In the genomic region with DNA sequence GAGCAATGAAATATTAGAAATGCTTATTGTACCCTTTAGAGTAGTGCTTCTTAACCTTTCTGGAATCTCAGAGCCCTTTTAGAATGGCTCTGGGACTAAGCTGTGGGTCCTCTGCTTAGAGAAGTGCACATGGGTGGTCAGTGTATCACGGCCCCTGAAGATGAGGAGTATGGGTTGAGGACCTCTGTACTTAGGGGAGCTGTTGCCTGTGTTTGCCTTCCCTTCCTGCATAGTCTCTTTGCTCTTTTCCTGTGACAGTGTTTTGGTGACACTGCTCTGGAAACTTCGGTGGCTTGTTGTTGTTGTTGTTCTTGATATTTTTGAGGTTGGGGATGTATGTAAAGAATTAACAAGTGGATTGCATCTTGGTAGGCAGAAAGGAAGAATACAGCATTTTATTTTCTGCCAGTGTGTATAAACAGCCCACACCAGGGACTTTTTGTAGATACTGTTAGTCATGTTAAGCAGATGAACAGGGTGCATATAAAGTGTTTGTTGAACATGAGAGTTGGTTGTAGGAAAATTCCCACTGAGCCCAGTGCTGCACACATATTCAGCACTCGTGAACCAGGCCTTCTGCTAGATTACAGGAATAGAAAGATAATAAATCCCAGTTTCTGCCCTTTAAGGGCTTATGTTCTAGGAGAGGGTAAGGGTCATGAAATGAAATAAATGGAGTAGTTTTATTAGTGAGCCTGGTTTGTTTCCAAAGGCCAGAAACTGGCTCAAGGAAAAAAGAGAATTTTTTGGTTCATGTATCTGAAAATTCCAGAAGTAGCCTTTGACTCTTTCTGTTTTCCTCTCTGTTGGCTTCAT, we compare ENCODE assay signal across 29 cellular contexts.
DNase-seq lines count a peak whose midpoint lies in the region; ATAC-seq and TF ChIP-seq lines count a peak whose summit lies in the region.
"Had no signal": no experiment of that assay in that cellular context is flagged by ENCODE, and none has a peak within 500 bp of the region (broad histone marks: within the 10 kb centered on the region; RNA-seq: fewer than 3 reads in every experiment).

No MANE protein-coding gene starts in this region.

- TF ChIP-seq CTCF in left ventricle myocardium inferior (IDR thresholded peaks at IDR 0.05; ENCODE audit: borderline replicate concordance) = no peak

- H3K9ac ChIP-seq in muscle layer of colon (ENCODE audit: low read length) = no peak overlapping the region

- H3K9me3 ChIP-seq in left ventricle myocardium inferior (replicated peaks) = no peaks in the 10 kb centered on the region
- no peaks in the 10 kb centered on the region for H3K9me3 ChIP-seq in right cardiac atrium (ENCODE audit: control insufficient read depth, low read length)
- H3K9me3 ChIP-seq in muscle layer of colon (ENCODE audit: low read length) = no peaks in the 10 kb centered on the region
- H3K9me3 ChIP-seq in aorta (ENCODE audit: control insufficient read depth, low read length) = no peaks in the 10 kb centered on the region
- H3K9me3 ChIP-seq: body of pancreas, colonic mucosa, left lung, SJSA1, thoracic aorta had no signal

- H3K4me1 Mint-ChIP-seq in central memory CD8-positive, alpha-beta T cell = peaks cover 67% of the 10 kb centered on the region

- H3K27ac ChIP-seq in left ventricle myocardium inferior (replicated peaks) (peak overlapping the region; percentile 2), right cardiac atrium (ENCODE audit: low read length) (no peak overlapping the region), muscle layer of colon (ENCODE audit: low read depth, low read length) (peak overlapping the region; percentile 46), aorta (ENCODE audit: low read depth in 1 of 2, low read length in 2 of 2) (no peak overlapping the region)
- H3K27ac ChIP-seq: body of pancreas, colonic mucosa, SJSA1, thoracic aorta, VCaP had no signal

- H3K9me3 Mint-ChIP-seq in central memory CD8-positive, alpha-beta T cell = peaks cover 3% of the 10 kb centered on the region
- H3K9me3 Mint-ChIP-seq: activated T-cell treated with anti-CD3 and anti-CD28 coated beads, Interleukin-2, amount 50 U/mL, for 4 hours; GM23338 had no signal

- peak overlapping the region; percentile 94 for H3K27ac Mint-ChIP-seq in central memory CD8-positive, alpha-beta T cell (ENCODE audit: low read depth)
- H3K27ac Mint-ChIP-seq: GM23338 had no signal

- intact Hi-C loops in left ventricle myocardium inferior (cut with micrococcal nuclease) = no loop called here
- intact Hi-C loops in right cardiac atrium (cut with DNase I) = no loop called here
- intact Hi-C loops in aorta (cut with DNase I) = no loop called here

- H3K4me1 ChIP-seq in left ventricle myocardium inferior = peaks cover 54% of the 10 kb centered on the region
- H3K4me1 ChIP-seq in right cardiac atrium (ENCODE audit: control insufficient read depth, insufficient read depth, low read length) = peaks cover 5% of the 10 kb centered on the region
- H3K4me1 ChIP-seq in muscle layer of colon (ENCODE audit: insufficient read depth, low read length) = peaks cover 46% of the 10 kb centered on the region
- H3K4me1 ChIP-seq in aorta (ENCODE audit: control insufficient read depth in 1 of 2, insufficient read depth in 2 of 2, low read length in 2 of 2) = peaks cover 1 to 3% of the 10 kb centered on the region in 2 donors
- H3K4me1 ChIP-seq: colonic mucosa, SJSA1 had no signal

- H3K27me3 Mint-ChIP-seq in central memory CD8-positive, alpha-beta T cell = no peaks in the 10 kb centered on the region
- H3K27me3 Mint-ChIP-seq: CD4-positive, CD25-positive, alpha-beta regulatory T cell had no signal

- 63% methylated on average over 3 of the region's 3 CpGs for whole genome bisulfite sequencing in right cardiac atrium
- WGBS in aorta, 2 donors = 84 to 85% methylated on average over 3 of the region's 3 CpGs

- H3K36me3 ChIP-seq in left ventricle myocardium inferior (no peaks in the 10 kb centered on the region), muscle layer of colon (ENCODE audit: insufficient read depth, low read length) (no peaks in the 10 kb centered on the region), aorta (ENCODE audit: control insufficient read depth in 1 of 2, insufficient read depth in 2 of 2, low read length in 1 of 2) (no peaks in the 10 kb centered on the region)
- H3K36me3 ChIP-seq: colonic mucosa, left lung, SJSA1, thoracic aorta had no signal

- no peak overlapping the region for H3K4me3 ChIP-seq in left ventricle myocardium inferior
- H3K4me3 ChIP-seq in right cardiac atrium (ENCODE audit: low read length) = no peak overlapping the region
- no peak overlapping the region for H3K4me3 ChIP-seq in muscle layer of colon (ENCODE audit: low read depth in 1 of 2, low read length in 2 of 2)
- H3K4me3 ChIP-seq in aorta (ENCODE audit: low read length in 2 of 2) = no peak overlapping the region
- H3K4me3 ChIP-seq: body of pancreas, colonic mucosa, GM12878, GM23338, left lung, SJSA1, thoracic aorta had no signal

- peaks cover 9% of the 10 kb centered on the region for H3K36me3 Mint-ChIP-seq in central memory CD8-positive, alpha-beta T cell (ENCODE audit: insufficient read depth)
- H3K36me3 Mint-ChIP-seq: activated naive CD4-positive, alpha-beta T cell treated with anti-CD3 and anti-CD28 coated beads, Interleukin-2, amount 50 U/mL, for 72 hours; CD4-positive, CD25-positive, alpha-beta regulatory T cell had no signal

- DNase-seq in left ventricle myocardium inferior (no peak), right cardiac atrium (no peak), aorta (no peak), NCI-H1105 (lab: John Stamatoyannopoulos, UW) (no peak), middle frontal gyrus (ENCODE audit: extremely low spot score, low spot score) (no peak), NCI-H187 treated with DMSO at 0.1 percent for 48 hours (lab: John Stamatoyannopoulos, UW) (no peak)
- no peak for DNase-seq in central memory CD8-positive, alpha-beta T cell (ENCODE audit: low spot score in 2 of 2)
- DNase-seq: ACHN; activated CD4-positive, alpha-beta T cell treated with anti-CD3 and anti-CD28 coated beads, Interleukin-2, amount 50 U/mL, for 48 hours; activated T-cell treated with anti-CD3 and anti-CD28 coated beads, Interleukin-2, amount 50 U/mL, for 4 hours; body of pancreas; CD4-positive, CD25-positive, alpha-beta regulatory T cell; colonic mucosa; DMS53; head of caudate nucleus; KG1; left lung; MV-4-11; NCI-H2081; NCI-H510A; occipital lobe; stimulated activated CD4-positive, alpha-beta T cell treated with anti-CD3 and anti-CD28 coated beads, Interleukin-12 subunit alpha, Interleukin-12 subunit beta, amount 100 ng/mL, for 4 hours had no signal

- no peak overlapping the region for H3K4me3 Mint-ChIP-seq in central memory CD8-positive, alpha-beta T cell
- H3K4me3 Mint-ChIP-seq: activated T-cell treated with anti-CD3 and anti-CD28 coated beads, Interleukin-2, amount 50 U/mL, for 4 hours; CD4-positive, CD25-positive, alpha-beta regulatory T cell; GM23338 had no signal

- H3K27me3 ChIP-seq in left ventricle myocardium inferior (ENCODE audit: low read depth) (no peaks in the 10 kb centered on the region), right cardiac atrium (ENCODE audit: control insufficient read depth, insufficient read depth) (no peaks in the 10 kb centered on the region), muscle layer of colon (ENCODE audit: control insufficient read depth in 1 of 2, insufficient read depth in 2 of 2, low read length in 2 of 2) (no peaks in the 10 kb centered on the region), aorta (ENCODE audit: control insufficient read depth in 1 of 2, insufficient read depth in 2 of 2, low read length in 1 of 2) (no peaks in the 10 kb centered on the region)
- H3K27me3 ChIP-seq: body of pancreas, colonic mucosa, left lung, SJSA1 had no signal

- ATAC-seq in right cardiac atrium (no peak), aorta (ENCODE audit: low FRiP score) (peak; percentile 38)
- ATAC-seq in central memory CD8-positive, alpha-beta T cell (replicated peaks; ENCODE audit: extremely low read depth, poor library complexity, severe bottlenecking) = no peak
- ATAC-seq: body of pancreas, GM23338, left lung had no signal

Comparison
In these comparisons a context has a peak if more than half of its experiments do, and no peak if none do; other contexts are left out.
1. H3K27ac ChIP-seq: peak in left ventricle myocardium inferior (single experiment) and muscle layer of colon (single experiment); none in right cardiac atrium (single experiment) and aorta (0 of 2).